Comparison of ENCODE assay signal across 2 cellular contexts in the genomic region with DNA sequence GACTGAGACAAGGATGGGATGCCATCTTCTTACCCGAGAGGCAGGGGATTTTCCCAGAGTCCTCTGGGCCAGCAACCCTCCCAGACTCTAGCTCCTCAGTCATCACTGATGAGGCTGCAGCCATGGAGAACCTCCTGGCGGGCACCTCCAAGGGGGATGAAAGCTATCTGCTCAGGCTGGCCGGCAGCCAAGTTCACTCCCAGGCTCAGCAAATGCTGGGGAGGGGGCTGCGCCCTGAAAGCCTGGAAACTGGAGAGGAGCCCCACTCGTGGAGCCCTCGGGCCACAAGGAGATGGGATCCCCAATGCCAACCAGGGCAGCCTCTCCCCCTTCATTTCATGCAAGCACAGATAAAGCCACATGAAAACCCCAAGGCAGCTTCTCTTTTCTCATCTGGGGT.
TF ChIP-seq lines count a peak whose summit lies in the region.

No MANE protein-coding gene starts in this region.

TF ChIP-seq in SK-N-SH, 30 proteins besides CTCF, POLR2A, EP300 and RAD21 (continued from another document):
- TF ChIP-seq, protein P1, sequence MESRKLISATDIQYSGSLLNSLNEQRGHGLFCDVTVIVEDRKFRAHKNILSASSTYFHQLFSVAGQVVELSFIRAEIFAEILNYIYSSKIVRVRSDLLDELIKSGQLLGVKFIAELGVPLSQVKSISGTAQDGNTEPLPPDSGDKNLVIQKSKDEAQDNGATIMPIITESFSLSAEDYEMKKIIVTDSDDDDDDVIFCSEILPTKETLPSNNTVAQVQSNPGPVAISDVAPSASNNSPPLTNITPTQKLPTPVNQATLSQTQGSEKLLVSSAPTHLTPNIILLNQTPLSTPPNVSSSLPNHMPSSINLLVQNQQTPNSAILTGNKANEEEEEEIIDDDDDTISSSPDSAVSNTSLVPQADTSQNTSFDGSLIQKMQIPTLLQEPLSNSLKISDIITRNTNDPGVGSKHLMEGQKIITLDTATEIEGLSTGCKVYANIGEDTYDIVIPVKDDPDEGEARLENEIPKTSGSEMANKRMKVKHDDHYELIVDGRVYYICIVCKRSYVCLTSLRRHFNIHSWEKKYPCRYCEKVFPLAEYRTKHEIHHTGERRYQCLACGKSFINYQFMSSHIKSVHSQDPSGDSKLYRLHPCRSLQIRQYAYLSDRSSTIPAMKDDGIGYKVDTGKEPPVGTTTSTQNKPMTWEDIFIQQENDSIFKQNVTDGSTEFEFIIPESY (IDR thresholded peaks at IDR 0.05; ENCODE audit: borderline replicate concordance, low read depth), result no peak
- no peak for TF ChIP-seq CHD2 (IDR thresholded peaks at IDR 0.05; ENCODE audit: low read length, partially characterized antibody)
- TF ChIP-seq USF1 (IDR thresholded peaks at IDR 0.05; ENCODE audit: borderline replicate concordance, low read depth), result no peak
- TF ChIP-seq GATA2 (CRISPR knock-in tag; IDR thresholded peaks at IDR 0.05), result no peak
- no peak for TF ChIP-seq FOXJ3 (CRISPR knock-in tag; IDR thresholded peaks at IDR 0.05)
- no peak for TF ChIP-seq POLR2AphosphoS5 (IDR thresholded peaks at IDR 0.05; ENCODE audit: low read depth, low read length)
- TF ChIP-seq MXI1 (IDR thresholded peaks at IDR 0.05; ENCODE audit: low read depth, low read length), result no peak
- TF ChIP-seq RXRA (IDR thresholded peaks at IDR 0.05; ENCODE audit: borderline replicate concordance, low read depth), result no peak
- no peak for TF ChIP-seq REST (IDR thresholded peaks at IDR 0.05; ENCODE audit: low read depth, low read length)
- no peak for TF ChIP-seq SMC3 (IDR thresholded peaks at IDR 0.05; ENCODE audit: low read depth, low read length)
- TF ChIP-seq JUND (IDR thresholded peaks at IDR 0.05), result no peak
- TF ChIP-seq, protein P2, sequence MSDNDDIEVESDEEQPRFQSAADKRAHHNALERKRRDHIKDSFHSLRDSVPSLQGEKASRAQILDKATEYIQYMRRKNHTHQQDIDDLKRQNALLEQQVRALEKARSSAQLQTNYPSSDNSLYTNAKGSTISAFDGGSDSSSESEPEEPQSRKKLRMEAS (IDR thresholded peaks at IDR 0.05; ENCODE audit: low read depth), result no peak

TF ChIP-seq in SK-N-SH treated with all-trans-retinoic acid at 6 μM for 48 hours, 23 proteins besides CTCF, POLR2A, EP300 and RAD21 (continued from another document):
- TF ChIP-seq CSRNP3 (CRISPR knock-in tag; IDR thresholded peaks at IDR 0.05) (no peak), ARNTL (CRISPR knock-in tag; IDR thresholded peaks at IDR 0.05; ENCODE audit: borderline replicate concordance, low read depth) (no peak), TCF4 (CRISPR knock-in tag; IDR thresholded peaks at IDR 0.05; ENCODE audit: borderline replicate concordance) (no peak), PATZ1 (CRISPR knock-in tag; IDR thresholded peaks at IDR 0.05; ENCODE audit: borderline replicate concordance) (no peak), CSDC2 (CRISPR knock-in tag; IDR thresholded peaks at IDR 0.05) (no peak), ZNF565 (CRISPR knock-in tag; conservative IDR thresholded peaks at IDR 0.05; ENCODE audit: low read depth) (no peak), TSHZ2 (CRISPR knock-in tag; IDR thresholded peaks at IDR 0.05) (no peak), SNAI2 (CRISPR knock-in tag; IDR thresholded peaks at IDR 0.05) (no peak), BACH2 (CRISPR knock-in tag; IDR thresholded peaks at IDR 0.05; ENCODE audit: borderline replicate concordance) (no peak), ISL1 (CRISPR knock-in tag; IDR thresholded peaks at IDR 0.05) (no peak), ESRRG (CRISPR knock-in tag; IDR thresholded peaks at IDR 0.05) (no peak), ZNF70 (CRISPR knock-in tag; IDR thresholded peaks at IDR 0.05) (no peak), ZC3H10 (CRISPR knock-in tag; IDR thresholded peaks at IDR 0.05) (no peak), POU6F1 (CRISPR knock-in tag; IDR thresholded peaks at IDR 0.05; ENCODE audit: borderline replicate concordance, low read depth) (no peak), OSR1 (CRISPR knock-in tag; IDR thresholded peaks at IDR 0.05) (no peak)
